Comparison of ENCODE assay signal across 2 cellular contexts in the genomic region with DNA sequence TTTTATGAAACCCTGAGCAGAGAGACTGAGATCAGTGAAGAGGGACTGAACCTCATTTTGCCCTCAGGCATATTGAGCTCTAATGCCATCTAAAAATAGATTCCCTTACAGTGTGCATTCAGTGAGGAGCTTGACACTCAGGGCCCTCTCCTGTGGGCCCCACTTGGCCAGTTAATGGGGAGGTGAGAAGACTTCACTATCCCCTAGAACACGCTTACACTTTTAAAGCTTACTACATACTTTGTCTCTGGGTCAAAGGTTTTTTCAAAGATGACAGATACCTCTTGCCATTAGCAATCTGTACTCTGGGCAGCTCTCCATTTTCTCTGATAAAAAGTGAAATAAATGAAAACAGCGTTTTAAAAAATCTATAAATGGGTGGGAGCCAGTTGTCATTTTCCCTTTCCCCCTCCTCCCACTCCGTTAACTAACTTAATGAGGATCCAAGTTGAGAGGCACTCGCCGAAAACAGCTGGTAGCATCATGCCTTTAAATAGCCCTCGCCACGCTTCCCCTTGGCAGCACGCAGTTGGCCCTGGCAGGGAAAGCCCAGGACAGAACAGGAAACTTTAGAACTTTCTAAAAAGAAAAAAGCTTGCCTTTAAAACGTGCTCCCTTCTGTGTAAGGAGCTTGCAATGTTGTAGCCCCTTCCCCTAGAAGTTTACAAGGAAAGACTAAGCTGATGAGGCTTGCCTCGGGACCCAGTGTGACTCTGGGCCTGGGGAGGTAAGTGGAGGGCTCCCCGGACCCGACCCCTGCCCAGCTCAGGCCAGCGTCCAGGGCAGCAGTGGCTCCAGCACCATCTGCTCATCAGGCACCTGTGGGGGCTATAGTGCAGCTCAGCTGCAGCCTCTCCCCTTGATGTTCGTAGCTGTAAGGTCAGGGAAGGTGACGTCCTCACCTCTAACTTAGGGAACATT.
TF ChIP-seq lines count a peak whose summit lies in the region.

No MANE protein-coding gene starts in this region.

TF ChIP-seq in IMR-90, 13 proteins besides CTCF, POLR2A, EP300 and RAD21:
- TF ChIP-seq SMC3 (IDR thresholded peaks at IDR 0.05; ENCODE audit: low read depth, low read length) (no peak), RCOR1 (IDR thresholded peaks at IDR 0.05; ENCODE audit: insufficient replicate concordance, low read length) (no peak), CHD1 (IDR thresholded peaks at IDR 0.05; ENCODE audit: low read depth, low read length) (no peak), BHLHE40 (IDR thresholded peaks at IDR 0.05; ENCODE audit: low read depth, low read length) (no peak), MAFK (IDR thresholded peaks at IDR 0.05; ENCODE audit: low read depth, low read length) (no peak), MAZ (IDR thresholded peaks at IDR 0.05; ENCODE audit: borderline replicate concordance, low read depth, low read length) (no peak)

TF ChIP-seq in HepG2, 621 proteins besides CTCF, POLR2A, EP300 and RAD21:
- TF ChIP-seq TARDBP (CRISPR knock-in tag; IDR thresholded peaks at IDR 0.05) (no peak), SRSF9 (IDR thresholded peaks at IDR 0.05; ENCODE audit: borderline replicate concordance, insufficient read depth, low read depth, low read length, poor library complexity, severe bottlenecking) (no peak), KDM1A (CRISPR knock-in tag; IDR thresholded peaks at IDR 0.05) (no peak), ZFP1 (CRISPR knock-in tag; IDR thresholded peaks at IDR 0.05) (no peak), FOXA3 (CRISPR knock-in tag; IDR thresholded peaks at IDR 0.05) (no peak), RXRB (CRISPR knock-in tag; IDR thresholded peaks at IDR 0.05; ENCODE audit: borderline replicate concordance) (no peak), ZNF335 (CRISPR knock-in tag; IDR thresholded peaks at IDR 0.05) (no peak), RARA (CRISPR knock-in tag; IDR thresholded peaks at IDR 0.05) (no peak), SATB2 (CRISPR knock-in tag; IDR thresholded peaks at IDR 0.05) (no peak), TCF7L2 (IDR thresholded peaks at IDR 0.05; ENCODE audit: low read depth, low read length) (no peak)
- TF ChIP-seq, protein P1, sequence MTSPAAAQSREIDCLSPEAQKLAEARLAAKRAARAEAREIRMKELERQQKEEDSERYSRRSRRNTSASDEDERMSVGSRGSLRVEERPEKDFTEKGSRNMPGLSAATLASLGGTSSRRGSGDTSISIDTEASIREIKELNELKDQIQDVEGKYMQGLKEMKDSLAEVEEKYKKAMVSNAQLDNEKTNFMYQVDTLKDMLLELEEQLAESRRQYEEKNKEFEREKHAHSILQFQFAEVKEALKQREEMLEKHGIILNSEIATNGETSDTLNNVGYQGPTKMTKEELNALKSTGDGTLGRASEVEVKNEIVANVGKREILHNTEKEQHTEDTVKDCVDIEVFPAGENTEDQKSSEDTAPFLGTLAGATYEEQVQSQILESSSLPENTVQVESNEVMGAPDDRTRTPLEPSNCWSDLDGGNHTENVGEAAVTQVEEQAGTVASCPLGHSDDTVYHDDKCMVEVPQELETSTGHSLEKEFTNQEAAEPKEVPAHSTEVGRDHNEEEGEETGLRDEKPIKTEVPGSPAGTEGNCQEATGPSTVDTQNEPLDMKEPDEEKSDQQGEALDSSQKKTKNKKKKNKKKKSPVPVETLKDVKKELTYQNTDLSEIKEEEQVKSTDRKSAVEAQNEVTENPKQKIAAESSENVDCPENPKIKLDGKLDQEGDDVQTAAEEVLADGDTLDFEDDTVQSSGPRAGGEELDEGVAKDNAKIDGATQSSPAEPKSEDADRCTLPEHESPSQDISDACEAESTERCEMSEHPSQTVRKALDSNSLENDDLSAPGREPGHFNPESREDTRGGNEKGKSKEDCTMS (CRISPR knock-in tag; conservative IDR thresholded peaks at IDR 0.05) = no peak
TF ChIP-seq in HepG2: peak in this region for 0.
